Comparison of ENCODE assay signal across 9 cellular contexts in the genomic region with DNA sequence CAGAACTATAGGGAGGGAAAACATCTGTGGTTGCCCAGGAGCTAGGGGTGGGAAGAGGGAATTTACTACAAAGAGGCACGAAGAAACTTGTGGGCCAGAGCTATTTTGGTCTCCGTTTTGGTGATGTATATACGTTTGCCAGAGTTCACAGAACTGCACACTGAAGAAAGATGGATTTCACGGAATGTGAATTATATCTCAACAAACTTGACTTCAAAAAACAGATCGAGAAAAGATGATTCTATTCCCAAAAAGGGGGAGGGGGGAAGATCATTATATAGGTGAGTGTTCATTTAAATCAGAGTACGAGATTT. TPM values are rescaled to one million over a fixed set of nuclear protein-coding genes. Genes with fewer than 3 reads are reported as not detected.
A peak's percentile ranks its signal among the peaks of the same experiment; 100 is the strongest.
DNase-seq lines count a peak whose midpoint lies in the region; ATAC-seq and TF ChIP-seq lines count a peak whose summit lies in the region.
"Had no signal": no experiment of that assay in that cellular context is flagged by ENCODE, and none has a peak within 500 bp of the region (broad histone marks: within the 10 kb centered on the region; RNA-seq: fewer than 3 reads in every experiment).

No MANE protein-coding gene starts in this region.

- H3K9ac ChIP-seq in iPS-15b (ENCODE audit: low read depth, low read length): no peak overlapping the region
- no peak overlapping the region for H3K9ac ChIP-seq in MM.1S (ENCODE audit: low read length)

- H3K4me2 ChIP-seq in MM.1S (ENCODE audit: low read depth, low read length): no peak overlapping the region

- H3K27me3 ChIP-seq in iPS-15b (ENCODE audit: control insufficient read depth, insufficient read depth, low read length): no peaks in the 10 kb centered on the region
- no peaks in the 10 kb centered on the region for H3K27me3 ChIP-seq in MM.1S (replicated peaks; ENCODE audit: insufficient read depth, low read length)

- intact Hi-C loops in activated B cell treated with CpG ODN at 0.5 μM for 24 hours (cut with micrococcal nuclease): no loop called here

- H3K9me3 Mint-ChIP-seq in activated B cell treated with CpG ODN at 0.5 μM for 24 hours: no peaks in the 10 kb centered on the region
- H3K9me3 Mint-ChIP-seq in stimulated activated naive B cell treated with anti-CD40 and anti-IgM and Interleukin-4, amounts not matched to agents 10 μg/mL and 1 μg/mL and 100 μg/mL, for 72 hours: no peaks in the 10 kb centered on the region
- H3K9me3 Mint-ChIP-seq: CD4-positive, CD25-positive, alpha-beta regulatory T cell had no signal

- no peak for TF ChIP-seq CTCF in activated B cell treated with CpG ODN at 0.5 μM for 24 hours (IDR thresholded peaks at IDR 0.05)
- TF ChIP-seq CTCF in MM.1S (IDR thresholded peaks at IDR 0.05; ENCODE audit: low read length): no peak

- H3K9me3 ChIP-seq in iPS-15b (ENCODE audit: control insufficient read depth, insufficient read depth, low read length) (no peaks in the 10 kb centered on the region), MM.1S (replicated peaks; ENCODE audit: insufficient read depth, low read length) (no peaks in the 10 kb centered on the region)

- H3K4me1 ChIP-seq in iPS-15b (ENCODE audit: control insufficient read depth, insufficient read depth, low read length) (peaks cover 7% of the 10 kb centered on the region), MM.1S (ENCODE audit: low read length) (no peaks in the 10 kb centered on the region)

- no peaks in the 10 kb centered on the region for H4K20me1 ChIP-seq in MM.1S (ENCODE audit: insufficient read depth, low read length)

- no peak overlapping the region for H2AFZ ChIP-seq in MM.1S (ENCODE audit: low read length)

- peak overlapping the region; percentile 64 for H3K4me3 Mint-ChIP-seq in activated B cell treated with CpG ODN at 0.5 μM for 24 hours
- H3K4me3 Mint-ChIP-seq in stimulated activated naive B cell treated with anti-CD40 and anti-IgM and Interleukin-4, amounts not matched to agents 10 μg/mL and 1 μg/mL and 100 μg/mL, for 72 hours: peak overlapping the region; percentile 79 to 85

- DNase-seq in NCI-H510A treated with DMSO at 0.1 percent for 48 hours (lab: John Stamatoyannopoulos, UW) (peak; percentile 53), NCI-H510A (lab: John Stamatoyannopoulos, UW) (no peak), activated B cell treated with CpG ODN at 0.5 μM for 24 hours (no peak), MM.1S (no peak), NCI-H2081 treated with DMSO at 0.1 percent for 48 hours (lab: John Stamatoyannopoulos, UW) (no peak)
- DNase-seq in stimulated activated naive B cell treated with anti-CD40 and anti-IgM and Interleukin-4, amounts not matched to agents 10 μg/mL and 1 μg/mL and 100 μg/mL, for 72 hours: no peak

- no peaks in the 10 kb centered on the region for H3K36me3 ChIP-seq in iPS-15b (ENCODE audit: control insufficient read depth, insufficient read depth, low read length)
- H3K36me3 ChIP-seq in MM.1S (replicated peaks; ENCODE audit: insufficient read depth, low read length): no peaks in the 10 kb centered on the region

- POLR2A ChIA-PET in activated B cell treated with CpG ODN at 0.5 μM for 24 hours (lab: Charles Lee): no interaction called here

- no peak overlapping the region for H3K27ac ChIP-seq in MM.1S (ENCODE audit: low read length)

- H3K27me3 Mint-ChIP-seq in activated B cell treated with CpG ODN at 0.5 μM for 24 hours: peaks cover 22% of the 10 kb centered on the region
- H3K27me3 Mint-ChIP-seq in stimulated activated naive B cell treated with anti-CD40 and anti-IgM and Interleukin-4, amounts not matched to agents 10 μg/mL and 1 μg/mL and 100 μg/mL, for 72 hours: peaks cover 21 to 29% of the 10 kb centered on the region in 2 donors

- peaks cover 8% of the 10 kb centered on the region for H3K36me3 Mint-ChIP-seq in activated B cell treated with CpG ODN at 0.5 μM for 24 hours (ENCODE audit: low read depth)
- peaks cover 3 to 5% of the 10 kb centered on the region in 2 donors for H3K36me3 Mint-ChIP-seq in stimulated activated naive B cell treated with anti-CD40 and anti-IgM and Interleukin-4, amounts not matched to agents 10 μg/mL and 1 μg/mL and 100 μg/mL, for 72 hours

- H3K79me2 ChIP-seq in MM.1S (ENCODE audit: low read length): no peaks in the 10 kb centered on the region

- CTCF ChIA-PET in activated B cell treated with CpG ODN at 0.5 μM for 24 hours (lab: Charles Lee): interaction anchor here (1.2 kb wide), 1 partner anchor 34 kb away, joined by 3 read pairs; no protein-coding TSS in a partner anchor

- peaks cover 16% of the 10 kb centered on the region for H3K4me1 Mint-ChIP-seq in activated B cell treated with CpG ODN at 0.5 μM for 24 hours
- H3K4me1 Mint-ChIP-seq in stimulated activated naive B cell treated with anti-CD40 and anti-IgM and Interleukin-4, amounts not matched to agents 10 μg/mL and 1 μg/mL and 100 μg/mL, for 72 hours: peaks cover 8 to 11% of the 10 kb centered on the region in 2 donors

- no peaks in the 10 kb centered on the region for H3F3A ChIP-seq in MM.1S (ENCODE audit: insufficient read depth, low read length)

- H3K4me3 ChIP-seq in iPS-15b (ENCODE audit: low read depth, low read length) (peak overlapping the region; percentile 62), MM.1S (ENCODE audit: low read length) (no peak overlapping the region)

- no peak for ATAC-seq in activated B cell treated with CpG ODN at 0.5 μM for 24 hours (ENCODE audit: low read depth)
- no peak for ATAC-seq in stimulated activated naive B cell treated with anti-CD40 and anti-IgM and Interleukin-4, amounts not matched to agents 10 μg/mL and 1 μg/mL and 100 μg/mL, for 72 hours (replicated peaks)
- ATAC-seq in GM19023 (IDR thresholded peaks at IDR 0.05; ENCODE audit: unreplicated experiment): no peak

- H3K9me2 ChIP-seq in MM.1S (replicated peaks; ENCODE audit: insufficient read depth, low read length): no peaks in the 10 kb centered on the region

- no peak overlapping the region for H3K27ac Mint-ChIP-seq in activated B cell treated with CpG ODN at 0.5 μM for 24 hours
- H3K27ac Mint-ChIP-seq in stimulated activated naive B cell treated with anti-CD40 and anti-IgM and Interleukin-4, amounts not matched to agents 10 μg/mL and 1 μg/mL and 100 μg/mL, for 72 hours: no peak overlapping the region
- H3K27ac Mint-ChIP-seq: CD4-positive, CD25-positive, alpha-beta regulatory T cell had no signal

RNA-seq across cellular contexts. Expression of a gene that starts 0.3 kb away (rescaled TPM):
- 0.31 and 0.46 TPM in 2 replicates for total RNA-seq in activated B cell treated with CpG ODN at 0.5 μM for 24 hours

RNA-seq across cellular contexts. Expression of a gene that starts 14.9 kb away (rescaled TPM):
- total RNA-seq in activated B cell treated with CpG ODN at 0.5 μM for 24 hours: 12.1 and 17.4 TPM in 2 replicates

RNA-seq across cellular contexts. Expression of a gene that starts 31.7 kb away (rescaled TPM):
- total RNA-seq in activated B cell treated with CpG ODN at 0.5 μM for 24 hours: not detected in 2 replicates
- total RNA-seq: CD4-positive, CD25-positive, alpha-beta regulatory T cell had no signal

RNA-seq across cellular contexts. Expression of a gene that starts 49.2 kb away (rescaled TPM):
- total RNA-seq in activated B cell treated with CpG ODN at 0.5 μM for 24 hours: 5.5 and 7.3 TPM in 2 replicates
